Comparison of ENCODE assay signal across 3 cellular contexts in the genomic region with DNA sequence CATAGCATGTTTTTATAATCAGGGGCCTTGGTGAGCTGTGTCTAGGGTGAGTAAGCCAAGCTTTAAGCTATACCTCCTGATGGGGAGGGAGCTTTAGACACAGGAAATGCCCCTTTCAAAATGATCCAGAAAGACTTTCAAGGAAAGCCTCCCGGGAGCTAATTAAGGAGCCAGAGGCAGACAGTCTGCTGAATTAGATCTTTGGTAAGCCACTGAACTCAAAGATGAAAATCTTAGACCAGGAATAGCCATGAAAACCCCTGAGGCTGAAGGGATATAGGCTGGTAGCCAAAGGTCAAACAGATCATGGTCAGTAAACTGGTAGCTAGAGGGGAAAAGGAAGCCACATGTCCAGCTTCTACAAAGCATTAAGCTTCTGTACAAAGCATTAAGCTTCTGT.
TF ChIP-seq lines count a peak whose summit lies in the region.

No MANE protein-coding gene starts in this region.

TF ChIP-seq in SK-N-SH, 30 proteins besides CTCF, POLR2A, EP300 and RAD21:
- TF ChIP-seq RCOR1 (IDR thresholded peaks at IDR 0.05; ENCODE audit: low read length) (0 out of 2 replicates have a peak, but pooled peaks have one; percentile 15), EZH2phosphoT487 (IDR thresholded peaks at IDR 0.05; ENCODE audit: borderline replicate concordance, low read depth) (no peak)

TF ChIP-seq in SK-N-SH treated with all-trans-retinoic acid at 6 μM for 48 hours, 23 proteins besides CTCF, POLR2A, EP300 and RAD21 (continued from another document):
- TF ChIP-seq ZNF565 (CRISPR knock-in tag; conservative IDR thresholded peaks at IDR 0.05; ENCODE audit: low read depth) (no peak), GLIS3 (CRISPR knock-in tag; IDR thresholded peaks at IDR 0.05) (no peak), ARNTL (CRISPR knock-in tag; IDR thresholded peaks at IDR 0.05; ENCODE audit: borderline replicate concordance, low read depth) (no peak)
TF ChIP-seq in SK-N-SH treated with all-trans-retinoic acid at 6 μM for 48 hours: peak in this region for 0.

TF ChIP-seq in GM23338, 12 proteins besides CTCF, POLR2A, EP300 and RAD21 (continued from another document):
- TF ChIP-seq ZNF331 (CRISPR knock-in tag; IDR thresholded peaks at IDR 0.05; ENCODE audit: low read depth) (no peak), STAT1 (IDR thresholded peaks at IDR 0.05; ENCODE audit: unreplicated experiment) (no peak), REST (IDR thresholded peaks at IDR 0.05; ENCODE audit: unreplicated experiment) (no peak), JUNB (IDR thresholded peaks at IDR 0.05; ENCODE audit: unreplicated experiment) (no peak), NANOG (IDR thresholded peaks at IDR 0.05; ENCODE audit: borderline replicate concordance) (no peak), EZH2phosphoT487 (IDR thresholded peaks at IDR 0.05; ENCODE audit: unreplicated experiment) (no peak), POLR2AphosphoS5 (IDR thresholded peaks at IDR 0.05; ENCODE audit: low read depth) (no peak), ZNF462 (CRISPR knock-in tag; IDR thresholded peaks at IDR 0.05) (no peak), EZH2 (IDR thresholded peaks at IDR 0.05; ENCODE audit: low read depth, unreplicated experiment) (no peak), ZNF114 (CRISPR knock-in tag; IDR thresholded peaks at IDR 0.05) (no peak)
- TF ChIP-seq, protein P1, sequence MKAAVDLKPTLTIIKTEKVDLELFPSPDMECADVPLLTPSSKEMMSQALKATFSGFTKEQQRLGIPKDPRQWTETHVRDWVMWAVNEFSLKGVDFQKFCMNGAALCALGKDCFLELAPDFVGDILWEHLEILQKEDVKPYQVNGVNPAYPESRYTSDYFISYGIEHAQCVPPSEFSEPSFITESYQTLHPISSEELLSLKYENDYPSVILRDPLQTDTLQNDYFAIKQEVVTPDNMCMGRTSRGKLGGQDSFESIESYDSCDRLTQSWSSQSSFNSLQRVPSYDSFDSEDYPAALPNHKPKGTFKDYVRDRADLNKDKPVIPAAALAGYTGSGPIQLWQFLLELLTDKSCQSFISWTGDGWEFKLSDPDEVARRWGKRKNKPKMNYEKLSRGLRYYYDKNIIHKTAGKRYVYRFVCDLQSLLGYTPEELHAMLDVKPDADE (IDR thresholded peaks at IDR 0.05) = no peak
